ENCODE assay signal across 2 cellular contexts in genomic region chr16:28330981-28331380, GRCh38. TPM values are rescaled to one million over a fixed set of nuclear protein-coding genes. Genes with fewer than 3 reads are reported as not detected.
"Had no signal": no experiment of that assay in that cellular context is flagged by ENCODE, and none has a peak within 500 bp of the region (broad histone marks: within the 10 kb centered on the region; RNA-seq: fewer than 3 reads in every experiment).

No MANE protein-coding gene starts in this region.

RNA-seq across cellular contexts. Expression of gene NPIPB6, which starts 32.3 kb away (rescaled TPM):
- total RNA-seq: dermis blood vessel endothelial cell, fibroblast of villous mesenchyme had no signal

RNA-seq across cellular contexts. Expression of gene SBK1, which starts 38.7 kb away (rescaled TPM):
- total RNA-seq: fibroblast of villous mesenchyme had no signal
